In the genomic region with DNA sequence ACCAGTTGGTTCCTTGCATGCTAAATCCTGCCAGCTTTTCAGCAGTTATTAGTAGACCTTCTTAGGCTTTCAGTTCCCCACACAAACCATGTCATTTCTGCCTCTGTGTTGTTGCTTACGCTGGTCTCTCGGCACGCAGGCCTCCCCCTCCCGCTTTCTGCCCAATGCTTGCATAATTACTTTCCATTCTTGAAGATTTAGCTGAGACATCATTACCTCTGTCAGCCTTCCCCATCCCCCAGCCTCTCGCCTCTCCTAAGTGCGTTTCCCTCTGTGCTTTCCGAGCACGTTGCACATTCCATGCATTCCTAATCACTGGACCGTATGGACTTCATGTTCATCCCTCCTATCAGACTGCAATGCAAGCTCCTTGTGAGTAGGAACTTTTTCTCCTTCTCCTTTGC, we compare ENCODE assay signal across 14 cellular contexts. TPM values are rescaled to one million over a fixed set of nuclear protein-coding genes. Genes with fewer than 3 reads are reported as not detected.
A peak's percentile ranks its signal among the peaks of the same experiment; 100 is the strongest.
DNase-seq lines count a peak whose midpoint lies in the region; FAIRE-seq and TF ChIP-seq lines count a peak whose summit lies in the region.
"Had no signal": no experiment of that assay in that cellular context is flagged by ENCODE, and none has a peak within 500 bp of the region (broad histone marks: within the 10 kb centered on the region; RNA-seq: fewer than 3 reads in every experiment).

No MANE protein-coding gene starts in this region.

- H3K9me3 ChIP-seq in astrocyte (ENCODE audit: insufficient read depth, low read depth, low read length) (no peaks in the 10 kb centered on the region), stomach (no peaks in the 10 kb centered on the region)

- H3K9me3 Mint-ChIP-seq in astrocyte (ENCODE audit: unreplicated experiment): no peaks in the 10 kb centered on the region
- H3K9me3 Mint-ChIP-seq: activated T-cell treated with anti-CD3 and anti-CD28 coated beads, Interleukin-2, amount 50 U/mL, for 72 hours; stimulated activated naive CD8-positive, alpha-beta T cell treated with anti-CD3 and anti-CD28 coated beads, Interleukin-15, Interleukin-2, amounts not matched to agents 100 ng/mL and 50 ng/mL, for 24 hours had no signal

- H3K4me2 ChIP-seq in astrocyte (ENCODE audit: low read length): peak overlapping the region; percentile 72

- FAIRE-seq in astrocyte (lab: Jason Lieb, UNC): no peak
- FAIRE-seq in frontal cortex (lab: Jason Lieb, UNC): no peak

- H4K20me1 ChIP-seq in astrocyte (ENCODE audit: insufficient read depth, low read length): no peaks in the 10 kb centered on the region

- H3K27me3 Mint-ChIP-seq in astrocyte (ENCODE audit: low read depth, unreplicated experiment): peaks cover 1% of the 10 kb centered on the region
- H3K27me3 Mint-ChIP-seq: stimulated activated naive CD8-positive, alpha-beta T cell treated with anti-CD3 and anti-CD28 coated beads, Interleukin-15, Interleukin-2, amounts not matched to agents 100 ng/mL and 50 ng/mL, for 24 hours had no signal

- H3K27me3 ChIP-seq in astrocyte (ENCODE audit: insufficient read depth, low read length) (no peaks in the 10 kb centered on the region), stomach (no peaks in the 10 kb centered on the region)

- TF ChIP-seq CTCF in astrocyte (IDR thresholded peaks at IDR 0.05; ENCODE audit: insufficient read depth, low read depth, low read length) (no peak), stomach (IDR thresholded peaks at IDR 0.05) (no peak)

- peaks cover 9% of the 10 kb centered on the region for H3K4me1 Mint-ChIP-seq in astrocyte (ENCODE audit: low read depth, unreplicated experiment)

- peak overlapping the region; percentile 35 for H3K9ac ChIP-seq in astrocyte (ENCODE audit: low read length)

- WGBS in stomach, 5 donors: 59 to 77% (median 62%) methylated on average over 9 of the region's 9 CpGs

- H3K27ac Mint-ChIP-seq in astrocyte (ENCODE audit: unreplicated experiment): no peak overlapping the region
- H3K27ac Mint-ChIP-seq: activated T-cell treated with anti-CD3 and anti-CD28 coated beads, Interleukin-2, amount 50 U/mL, for 72 hours; stimulated activated naive CD8-positive, alpha-beta T cell treated with anti-CD3 and anti-CD28 coated beads, Interleukin-15, Interleukin-2, amounts not matched to agents 100 ng/mL and 50 ng/mL, for 24 hours had no signal

- H3K4me3 Mint-ChIP-seq in astrocyte (ENCODE audit: unreplicated experiment): no peak overlapping the region
- H3K4me3 Mint-ChIP-seq: activated T-cell treated with anti-CD3 and anti-CD28 coated beads, Interleukin-2, amount 50 U/mL, for 72 hours; stimulated activated naive CD8-positive, alpha-beta T cell treated with anti-CD3 and anti-CD28 coated beads, Interleukin-15, Interleukin-2, amounts not matched to agents 100 ng/mL and 50 ng/mL, for 24 hours had no signal

- H3K27ac ChIP-seq in astrocyte (ENCODE audit: low read depth, low read length): no peak overlapping the region
- peak overlapping the region; percentile 37 to 77 (median 71) for H3K27ac ChIP-seq in stomach

- peak; percentile 70 for TF ChIP-seq EP300 in stomach (IDR thresholded peaks at IDR 0.05)

- peaks cover 5% of the 10 kb centered on the region for H3K36me3 Mint-ChIP-seq in astrocyte (ENCODE audit: low read depth, unreplicated experiment)

- H3K4me3 ChIP-seq in astrocyte (ENCODE audit: insufficient read depth, low read depth, low read length) (peak overlapping the region; percentile 27), stomach (peak overlapping the region in 1 of 4 donors; percentile 13)
- H3K4me3 ChIP-seq: lung had no signal

- no peaks in the 10 kb centered on the region for H3K79me2 ChIP-seq in astrocyte (ENCODE audit: insufficient read depth, low read length)

- H3K4me1 ChIP-seq in astrocyte (ENCODE audit: insufficient read depth, low read length) (peaks cover 4% of the 10 kb centered on the region), stomach (peaks cover 0 to 7% (median 3%) of the 10 kb centered on the region in 4 donors)

- H3K36me3 ChIP-seq in astrocyte (ENCODE audit: insufficient read depth, low read length): no peaks in the 10 kb centered on the region
- peaks cover 0 to 6% (median 0%) of the 10 kb centered on the region in 4 donors for H3K36me3 ChIP-seq in stomach

- TF ChIP-seq POLR2A in stomach (IDR thresholded peaks at IDR 0.05): no peak

- DNase-seq in HK-2 (ENCODE audit: unreplicated experiment) (peak; percentile 88), astrocyte (ENCODE audit: low read depth) (peak; percentile 84), iris pigment epithelial cell (ENCODE audit: low read depth) (peak; percentile 67), stomach (no peak), LoVo (ENCODE audit: low spot score) (no peak), T1000 (lab: John Stamatoyannopoulos, UW) (no peak), frontal cortex (ENCODE audit: low spot score in 2 of 2) (no peak), DMS79 (lab: John Stamatoyannopoulos, UW) (no peak)
- DNase-seq: activated T-cell treated with anti-CD3 and anti-CD28 coated beads, Interleukin-2, amount 50 U/mL, for 72 hours; DND-41; effector CD4-positive, alpha-beta T cell had no signal

- intact Hi-C loops in stomach (cut with DNase I; ENCODE audit: low total_unique reads): no loop called here

- H2AFZ ChIP-seq in astrocyte (ENCODE audit: low read depth, low read length): peak overlapping the region; percentile 14

RNA-seq across cellular contexts. Expression of gene TSHB, which starts 26.8 kb away (rescaled TPM):
- total RNA-seq in astrocyte: not detected in 2 replicates
- not detected for total RNA-seq in stomach
- not detected for polyA plus RNA-seq in stomach
- total RNA-seq in frontal cortex: not detected
- total RNA-seq: activated T-cell treated with anti-CD3 and anti-CD28 coated beads, Interleukin-2, amount 50 U/mL, for 72 hours; lung; NCI-H460 had no signal
- polyA plus RNA-seq: lung had no signal

RNA-seq across cellular contexts. Expression of gene TSPAN2, which starts 32.9 kb away (rescaled TPM):
- 23.7 and 32.8 TPM in 2 replicates for total RNA-seq in astrocyte
- 10 to 100 TPM in 3 of 5 donors, 1 to 10 TPM in 2; 2.6 to 39.7 (median 19.3) TPM for total RNA-seq in stomach
- 10 to 100 TPM in 1 of 3 donors, 1 to 10 TPM in 2; 5.7 to 13.4 (median 7.0) TPM for polyA plus RNA-seq in stomach
- 31.8 TPM for total RNA-seq in frontal cortex

Comparison
In these comparisons a context has a peak if more than half of its experiments do, and no peak if none do; other contexts are left out.
1. DNase-seq: peak in HK-2 (single experiment), astrocyte (single experiment) and iris pigment epithelial cell (single experiment); none in stomach (single experiment), LoVo (single experiment), T1000 (single experiment), frontal cortex (0 of 2) and DMS79 (single experiment).